12 cellular contexts compared by ENCODE assay signal in the genomic region with DNA sequence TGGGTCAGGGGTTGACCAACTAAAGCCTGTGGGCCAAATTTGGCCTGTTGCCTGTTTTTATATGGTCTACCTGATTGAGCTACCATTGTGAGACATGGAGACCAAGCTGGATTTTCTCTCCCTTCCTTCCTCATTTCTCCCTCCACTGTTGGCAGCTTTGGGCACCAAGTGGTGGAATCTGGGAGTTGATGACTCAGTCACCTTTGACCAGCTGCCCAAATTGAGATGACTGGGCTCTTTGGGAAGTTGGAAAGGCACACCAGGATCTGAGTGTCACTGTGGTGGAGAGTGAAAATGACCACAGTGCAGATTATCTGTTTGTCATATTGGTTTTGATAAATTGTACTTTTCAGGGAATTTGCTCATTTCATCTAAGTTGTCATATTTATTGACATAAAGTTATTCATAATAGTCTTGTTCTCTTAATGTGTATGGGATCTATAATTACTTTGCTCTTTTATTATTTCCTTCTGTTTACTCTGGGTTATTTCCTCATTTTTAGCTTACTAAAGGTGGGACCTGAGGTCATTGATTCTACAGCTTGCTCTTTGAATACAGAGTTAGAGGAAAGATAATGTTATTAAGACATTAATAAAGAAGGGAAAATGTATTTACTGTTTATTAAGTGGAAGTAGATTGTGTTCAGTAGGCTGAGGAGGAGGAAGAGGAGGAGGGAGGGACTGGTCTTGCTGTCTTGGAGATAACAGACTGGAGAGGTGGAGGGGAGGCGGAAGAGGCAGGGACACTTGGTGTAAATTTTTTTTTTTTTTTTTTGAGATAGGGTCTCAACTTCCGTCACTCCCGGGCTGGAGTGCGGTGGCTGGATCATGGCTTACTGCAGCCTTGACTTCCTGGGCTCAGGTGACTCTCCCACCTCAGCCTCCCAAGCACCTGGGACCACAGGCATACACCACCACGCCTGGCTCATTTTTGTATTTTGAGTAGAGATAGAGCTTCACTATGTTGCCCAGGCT. TPM values are rescaled to one million over a fixed set of nuclear protein-coding genes. Genes with fewer than 3 reads are reported as not detected.
DNase-seq lines count a peak whose midpoint lies in the region; ATAC-seq, FAIRE-seq and TF ChIP-seq lines count a peak whose summit lies in the region.
"Had no signal": no experiment of that assay in that cellular context is flagged by ENCODE, and none has a peak within 500 bp of the region (broad histone marks: within the 10 kb centered on the region; RNA-seq: fewer than 3 reads in every experiment).

No MANE protein-coding gene starts in this region.

- peak; percentile 84 for ATAC-seq in left lung
- no peak for ATAC-seq in HG03139 (IDR thresholded peaks at IDR 0.05; ENCODE audit: unreplicated experiment)
- ATAC-seq in HG03565 (IDR thresholded peaks at IDR 0.05; ENCODE audit: unreplicated experiment), result no peak
- ATAC-seq: GM23338 had no signal

- H3K4me3 ChIP-seq in astrocyte (ENCODE audit: insufficient read depth, low read depth, low read length) (no peak overlapping the region), left lung (no peak overlapping the region)
- H3K4me3 ChIP-seq: GM23338 had no signal

- intact Hi-C loops in left lung (cut with DNase I), result no loop called here

- H3K4me3 Mint-ChIP-seq in HFFc6 (peak overlapping the region; percentile 57), astrocyte (ENCODE audit: unreplicated experiment) (no peak overlapping the region)
- H3K4me3 Mint-ChIP-seq: GM23338 had no signal

- H3K4me2 ChIP-seq in astrocyte (ENCODE audit: low read length), result peak overlapping the region; percentile 8
- H3K4me2 ChIP-seq: GM23338 had no signal

- DNase-seq in HFFc6 (peak; percentile 78), astrocyte (ENCODE audit: low read depth) (peak; percentile 58), left lung (peak in 1 of 2 donors; percentile 50), NCI-H82 (lab: John Stamatoyannopoulos, UW) (no peak)
- no peak for DNase-seq in stimulated activated naive CD4-positive, alpha-beta T cell (lab: John Stamatoyannopoulos, UW)
- DNase-seq: activated CD4-positive, alpha-beta T cell treated with anti-CD3 and anti-CD28 coated beads, Interleukin-2, amount 50 U/mL, for 4 hours; DND-41; foreskin melanocyte had no signal

- H3K27me3 ChIP-seq in astrocyte (ENCODE audit: insufficient read depth, low read length) (no peaks in the 10 kb centered on the region), left lung (no peaks in the 10 kb centered on the region)

- H3K27me3 Mint-ChIP-seq in HFFc6 (ENCODE audit: insufficient read depth), result 0 out of 2 replicates have a peak, but pooled peaks cover 1% of the 10 kb centered on the region
- H3K27me3 Mint-ChIP-seq in astrocyte (ENCODE audit: low read depth, unreplicated experiment), result no peaks in the 10 kb centered on the region

- TF ChIP-seq CTCF in 22Rv1 (IDR thresholded peaks at IDR 0.05) (no peak), HFFc6 (IDR thresholded peaks at IDR 0.05) (no peak), astrocyte (IDR thresholded peaks at IDR 0.05; ENCODE audit: insufficient read depth, low read depth, low read length) (no peak), left lung (IDR thresholded peaks at IDR 0.05) (no peak)

- H3K79me2 ChIP-seq in astrocyte (ENCODE audit: insufficient read depth, low read length), result peaks cover 98% of the 10 kb centered on the region

- FAIRE-seq in astrocyte (lab: Jason Lieb, UNC), result peak; percentile 65

- H2AFZ ChIP-seq in astrocyte (ENCODE audit: low read depth, low read length), result no peak overlapping the region
- H2AFZ ChIP-seq: GM23338 had no signal

- H3K9me3 Mint-ChIP-seq in HFFc6 (no peaks in the 10 kb centered on the region), astrocyte (ENCODE audit: unreplicated experiment) (no peaks in the 10 kb centered on the region)
- H3K9me3 Mint-ChIP-seq: GM23338 had no signal

- H3K36me3 Mint-ChIP-seq in HFFc6 (ENCODE audit: low read depth) (peaks cover 18% of the 10 kb centered on the region), astrocyte (ENCODE audit: low read depth, unreplicated experiment) (no peaks in the 10 kb centered on the region)

- peaks cover 57% of the 10 kb centered on the region for H3K4me1 Mint-ChIP-seq in HFFc6 (ENCODE audit: low read depth)
- H3K4me1 Mint-ChIP-seq in astrocyte (ENCODE audit: low read depth, unreplicated experiment), result peaks cover 33% of the 10 kb centered on the region

- H3K9me3 ChIP-seq in astrocyte (ENCODE audit: insufficient read depth, low read depth, low read length), result no peaks in the 10 kb centered on the region
- H3K9me3 ChIP-seq in left lung, result no peaks in the 10 kb centered on the region

- peaks cover 9% of the 10 kb centered on the region for H3K4me1 ChIP-seq in astrocyte (ENCODE audit: insufficient read depth, low read length)
- H3K4me1 ChIP-seq in left lung, result peaks cover 18 to 53% of the 10 kb centered on the region in 2 donors

- H3K27ac Mint-ChIP-seq in HFFc6 (peak overlapping the region; percentile 86), astrocyte (ENCODE audit: unreplicated experiment) (no peak overlapping the region)
- H3K27ac Mint-ChIP-seq: GM23338 had no signal

- no peak overlapping the region for H3K9ac ChIP-seq in astrocyte (ENCODE audit: low read length)

- H3K36me3 ChIP-seq in astrocyte (ENCODE audit: insufficient read depth, low read length) (peaks cover 3% of the 10 kb centered on the region), left lung (peaks cover 0 to 8% of the 10 kb centered on the region in 2 donors)

- peaks cover 93% of the 10 kb centered on the region for H4K20me1 ChIP-seq in astrocyte (ENCODE audit: insufficient read depth, low read length)

- H3K27ac ChIP-seq in 22Rv1, result peak overlapping the region; percentile 25; the same call in 1 of the 2 replicates
- peak overlapping the region; percentile 14 for H3K27ac ChIP-seq in astrocyte (ENCODE audit: low read depth, low read length)
- peak overlapping the region in 1 of 2 donors; percentile 38 for H3K27ac ChIP-seq in left lung

RNA-seq across cellular contexts. Expression of a gene that starts 31.8 kb away (rescaled TPM):
- 100 to 1,000 TPM in 1 of 6 experiments, 10 to 100 TPM in 5; 62.3 to 105 (median 74.0) TPM for total RNA-seq in HFFc6 (2021; fragmentation: NEBNext Ultra II Directional; extraction: Animal tissue kit (Norgen Biotek cat#: 25700))
- total RNA-seq in astrocyte (84.1 and 87.9 TPM in 2 replicates), left lung (100 to 1,000 TPM in 1 of 2 donors, 10 to 100 TPM in 1; 69.8 to 118 TPM)

Comparison
In these comparisons a context has a peak if more than half of its experiments do, and no peak if none do; other contexts are left out.
1. DNase-seq: peak in HFFc6 (single experiment) and astrocyte (single experiment); none in stimulated activated naive CD4-positive, alpha-beta T cell (0 of 6) and NCI-H82 (single experiment).